ENCODE assay signal across 16 cellular contexts in genomic region chr20:59559024-59559817, GRCh38. TPM values are rescaled to one million over a fixed set of nuclear protein-coding genes. Genes with fewer than 3 reads are reported as not detected.
DNase-seq lines count a peak whose midpoint lies in the region; ATAC-seq and TF ChIP-seq lines count a peak whose summit lies in the region.
"Had no signal": no experiment of that assay in that cellular context is flagged by ENCODE, and none has a peak within 500 bp of the region (broad histone marks: within the 10 kb centered on the region; RNA-seq: fewer than 3 reads in every experiment).

No MANE protein-coding gene starts in this region.

- ATAC-seq in RWPE2 (ENCODE audit: low read depth) (no peak), sciatic nerve (no peak), HG03571 (IDR thresholded peaks at IDR 0.05; ENCODE audit: unreplicated experiment) (no peak)
- no peak for ATAC-seq in activated T-helper 17 cell treated with anti-CD3 and anti-CD28 coated beads, Interleukin-2, amount 50 U/mL, for 72 hours (replicated peaks)

- no peak for TF ChIP-seq CTCF in RWPE2 (IDR thresholded peaks at IDR 0.05; ENCODE audit: poor library complexity, severe bottlenecking)
- no peak for TF ChIP-seq CTCF in esophagus muscularis mucosa (IDR thresholded peaks at IDR 0.05)

- DNase-seq in GM03348 (ENCODE audit: low spot score) (peak; percentile 2), RWPE2 (ENCODE audit: low spot score) (peak; percentile 74), esophagus muscularis mucosa (ENCODE audit: extremely low spot score) (peak; percentile 91), sciatic nerve (ENCODE audit: low spot score) (peak; percentile 41), epidermal melanocyte (ENCODE audit: insufficient read length, low spot score) (no peak)
- DNase-seq: ACHN; Calu3; CD4-positive, alpha-beta T cell; DMS 273 treated with DMSO at 0.1 percent for 48 hours; GOT3; KBM-7 had no signal

- H3K27ac Mint-ChIP-seq in activated T-helper 17 cell treated with anti-CD3 and anti-CD28 coated beads, Interleukin-2, amount 50 U/mL, for 72 hours = no peak overlapping the region
- H3K27ac Mint-ChIP-seq: B cell; CD4-positive, alpha-beta T cell had no signal

- peaks cover 15% of the 10 kb centered on the region for H3K27me3 ChIP-seq in RWPE2 (ENCODE audit: insufficient read depth, poor library complexity, severe bottlenecking)
- peaks cover 0 to 25% (median 0%) of the 10 kb centered on the region in 4 donors for H3K27me3 ChIP-seq in esophagus muscularis mucosa

- H3K27ac ChIP-seq in RWPE2 (ENCODE audit: poor library complexity, severe bottlenecking) (no peak overlapping the region), esophagus muscularis mucosa (replicated peaks in 1 of 4) (no peak overlapping the region)

- H3K4me3 Mint-ChIP-seq in activated T-helper 17 cell treated with anti-CD3 and anti-CD28 coated beads, Interleukin-2, amount 50 U/mL, for 72 hours = no peak overlapping the region
- H3K4me3 Mint-ChIP-seq: B cell; CD4-positive, alpha-beta T cell had no signal

- H3K9me3 Mint-ChIP-seq in activated T-helper 17 cell treated with anti-CD3 and anti-CD28 coated beads, Interleukin-2, amount 50 U/mL, for 72 hours = no peaks in the 10 kb centered on the region
- H3K9me3 Mint-ChIP-seq: CD4-positive, alpha-beta T cell had no signal

- H3K4me1 ChIP-seq in RWPE2 (ENCODE audit: insufficient read depth, poor library complexity, severe bottlenecking) = no peaks in the 10 kb centered on the region
- H3K4me1 ChIP-seq in esophagus muscularis mucosa = no peaks in the 10 kb centered on the region
- H3K4me1 ChIP-seq: HAP-1 had no signal

- peaks cover 30% of the 10 kb centered on the region for H3K27me3 Mint-ChIP-seq in activated T-helper 17 cell treated with anti-CD3 and anti-CD28 coated beads, Interleukin-2, amount 50 U/mL, for 72 hours
- H3K27me3 Mint-ChIP-seq: CD4-positive, alpha-beta T cell had no signal

- intact Hi-C loops in esophagus muscularis mucosa (cut with DNase I) (no loop called here), sciatic nerve (cut with DNase I) (no loop called here)

- WGBS in esophagus muscularis mucosa = 86% methylated on average over 14 of the region's 14 CpGs

- no peak overlapping the region for H3K4me3 ChIP-seq in RWPE2 (ENCODE audit: severe bottlenecking)
- H3K4me3 ChIP-seq in esophagus muscularis mucosa = no peak overlapping the region
- H3K4me3 ChIP-seq: HAP-1 had no signal

- no peaks in the 10 kb centered on the region for H3K9me3 ChIP-seq in RWPE2 (ENCODE audit: severe bottlenecking)
- H3K9me3 ChIP-seq in esophagus muscularis mucosa = no peaks in the 10 kb centered on the region
- H3K9me3 ChIP-seq: HAP-1 had no signal

- H3K4me1 Mint-ChIP-seq in activated T-helper 17 cell treated with anti-CD3 and anti-CD28 coated beads, Interleukin-2, amount 50 U/mL, for 72 hours = peaks cover 4% of the 10 kb centered on the region
- H3K4me1 Mint-ChIP-seq: B cell had no signal

- TF ChIP-seq POLR2A in esophagus muscularis mucosa (IDR thresholded peaks at IDR 0.05; ENCODE audit: low read depth) = no peak

- no peaks in the 10 kb centered on the region for H3K36me3 Mint-ChIP-seq in activated T-helper 17 cell treated with anti-CD3 and anti-CD28 coated beads, Interleukin-2, amount 50 U/mL, for 72 hours (ENCODE audit: low read depth)

- TF ChIP-seq EP300 in esophagus muscularis mucosa (IDR thresholded peaks at IDR 0.05) = no peak

- H3K36me3 ChIP-seq in RWPE2 (ENCODE audit: low read depth) (no peaks in the 10 kb centered on the region), esophagus muscularis mucosa (no peaks in the 10 kb centered on the region)
- H3K36me3 ChIP-seq: HAP-1 had no signal

RNA-seq across cellular contexts. Expression of gene PHACTR3, which starts 45.1 kb away (rescaled TPM):
- total RNA-seq in esophagus muscularis mucosa (under 1 TPM; 0.17 to 0.86 (median 0.56) TPM), sciatic nerve (not detected)
- total RNA-seq in activated T-helper 17 cell treated with anti-CD3 and anti-CD28 coated beads, Interleukin-2, amount 50 U/mL, for 72 hours = not detected
- total RNA-seq: A172; B cell; CD4-positive, alpha-beta T cell had no signal
